11 cellular contexts compared by ENCODE assay signal in genomic region chr3:149004622-149005021, GRCh38. TPM values are rescaled to one million over a fixed set of nuclear protein-coding genes. Genes with fewer than 3 reads are reported as not detected.
DNase-seq lines count a peak whose midpoint lies in the region; ATAC-seq, FAIRE-seq and TF ChIP-seq lines count a peak whose summit lies in the region.
"Had no signal": no experiment of that assay in that cellular context is flagged by ENCODE, and none has a peak within 500 bp of the region (broad histone marks: within the 10 kb centered on the region; RNA-seq: fewer than 3 reads in every experiment).

No MANE protein-coding gene starts in this region.

- H3K4me1 Mint-ChIP-seq in type B pancreatic cell (ENCODE audit: unreplicated experiment) = no peaks in the 10 kb centered on the region

- TF ChIP-seq CTCF in tibial artery (IDR thresholded peaks at IDR 0.05) (no peak), type B pancreatic cell (conservative IDR thresholded peaks at IDR 0.05) (no peak)

- H3K4me3 Mint-ChIP-seq in type B pancreatic cell = no peak overlapping the region
- H3K4me3 Mint-ChIP-seq: activated naive CD8-positive, alpha-beta T cell treated with anti-CD3 and anti-CD28 coated beads, Interleukin-2, amount 10 ng/mL, durations not matched to agents 7 days and 5 days had no signal

- FAIRE-seq in RCC 7860 (lab: Jason Lieb, UNC) = peak; percentile 63
- FAIRE-seq: frontal cortex had no signal

- H3K36me3 ChIP-seq in tibial artery = peaks cover 27 to 41% (median 28%) of the 10 kb centered on the region in 3 donors

- DNase-seq in NCI-H82 (lab: John Stamatoyannopoulos, UW) = peak; percentile 37
- DNase-seq in NCI-H82 treated with DMSO at 0.1 percent for 48 hours (lab: John Stamatoyannopoulos, UW; ENCODE audit: unreplicated experiment) = no peak
- peak; percentile 61 for DNase-seq in RCC 7860 (ENCODE audit: low spot score)
- DNase-seq in left ventricle myocardium superior = peak; percentile 41
- DNase-seq in tibial artery = no peak
- no peak for DNase-seq in type B pancreatic cell (ENCODE audit: extremely low spot score, unreplicated experiment)
- no peak for DNase-seq in activated T-cell treated with anti-CD3 and anti-CD28 coated beads for 4 hours
- DNase-seq: activated CD4-positive, CD25-positive, alpha-beta regulatory T cell; activated naive CD8-positive, alpha-beta T cell treated with anti-CD3 and anti-CD28 coated beads, Interleukin-2, amount 10 ng/mL, durations not matched to agents 7 days and 5 days had no signal

- peak; percentile 61 for ATAC-seq in left ventricle myocardium superior
- ATAC-seq in HG03108 (IDR thresholded peaks at IDR 0.05; ENCODE audit: unreplicated experiment) = no peak

- H3K4me1 ChIP-seq in tibial artery = peaks cover 0 to 20% (median 3%) of the 10 kb centered on the region in 4 donors

- no peak overlapping the region for H3K27ac Mint-ChIP-seq in type B pancreatic cell
- H3K27ac Mint-ChIP-seq: activated naive CD8-positive, alpha-beta T cell treated with anti-CD3 and anti-CD28 coated beads, Interleukin-2, amount 10 ng/mL, durations not matched to agents 7 days and 5 days had no signal

- H3K27me3 ChIP-seq in tibial artery = no peaks in the 10 kb centered on the region

- no peaks in the 10 kb centered on the region for H3K9me3 Mint-ChIP-seq in type B pancreatic cell
- H3K9me3 Mint-ChIP-seq: activated naive CD8-positive, alpha-beta T cell treated with anti-CD3 and anti-CD28 coated beads, Interleukin-2, amount 10 ng/mL, durations not matched to agents 7 days and 5 days had no signal

- no peak overlapping the region for H3K4me3 ChIP-seq in tibial artery

- H3K27ac ChIP-seq in tibial artery = peak overlapping the region; percentile 43 to 60

- H3K9me3 ChIP-seq in tibial artery = no peaks in the 10 kb centered on the region

- peaks cover 18% of the 10 kb centered on the region for H3K36me3 Mint-ChIP-seq in type B pancreatic cell

- no peaks in the 10 kb centered on the region for H3K27me3 Mint-ChIP-seq in type B pancreatic cell
- H3K27me3 Mint-ChIP-seq: activated naive CD8-positive, alpha-beta T cell treated with anti-CD3 and anti-CD28 coated beads, Interleukin-2, amount 10 ng/mL, durations not matched to agents 7 days and 5 days had no signal

- intact Hi-C loops in left ventricle myocardium superior (cut with micrococcal nuclease) (no loop called here), tibial artery (cut with DNase I; ENCODE audit: low total_unique reads) (no loop called here)

RNA-seq across cellular contexts. Expression of gene GYG1, which starts 13.3 kb away (rescaled TPM):
- total RNA-seq in left ventricle myocardium superior = 179 TPM
- 33.1 and 46.8 TPM in 2 replicates for total RNA-seq in type B pancreatic cell (ENCODE audit: low replicate concordance)

Comparison
In these comparisons a context has a peak if more than half of its experiments do, and no peak if none do; other contexts are left out.
1. DNase-seq: peak in NCI-H82 (single experiment), RCC 7860 (single experiment) and left ventricle myocardium superior (single experiment); none in NCI-H82 treated with DMSO at 0.1 percent for 48 hours (single experiment), tibial artery (0 of 2), type B pancreatic cell (single experiment) and activated T-cell treated with anti-CD3 and anti-CD28 coated beads for 4 hours (single experiment).